In genomic region chr5:40503438-40503837, GRCh38 we compare ENCODE assay signal across 16 cellular contexts.
DNase-seq lines count a peak whose midpoint lies in the region; ATAC-seq and TF ChIP-seq lines count a peak whose summit lies in the region.
"Had no signal": no experiment of that assay in that cellular context is flagged by ENCODE, and none has a peak within 500 bp of the region (broad histone marks: within the 10 kb centered on the region; RNA-seq: fewer than 3 reads in every experiment).

No MANE protein-coding gene starts in this region.

- H3K4me3 ChIP-seq in DND-41 (ENCODE audit: low read depth in 1 of 2, low read length in 2 of 2): no peak overlapping the region
- H3K4me3 ChIP-seq: heart left ventricle had no signal

- TF ChIP-seq CTCF in DND-41 (IDR thresholded peaks at IDR 0.05; ENCODE audit: borderline replicate concordance, extremely low read depth, low read length, poor library complexity, severe bottlenecking) (no peak), HFFc6 (IDR thresholded peaks at IDR 0.05) (no peak)

- no peaks in the 10 kb centered on the region for H3K79me2 ChIP-seq in DND-41 (ENCODE audit: insufficient read depth, low read length)

- H3K27me3 ChIP-seq in DND-41 (ENCODE audit: insufficient read depth, low read length, poor library complexity): no peaks in the 10 kb centered on the region
- H3K27me3 ChIP-seq: heart left ventricle had no signal

- H3K27ac ChIP-seq in DND-41 (ENCODE audit: low read length): peak overlapping the region; percentile 20

- no peaks in the 10 kb centered on the region for H3K36me3 Mint-ChIP-seq in HFFc6 (ENCODE audit: low read depth)
- H3K36me3 Mint-ChIP-seq in activated T-helper 1 cell treated with anti-CD3 and anti-CD28 coated beads, Interleukin-12 subunit alpha, Interleukin-12 subunit beta, Interleukin-2, Interleukin-4 antibody, amounts not matched to agents 30 ng/mL and 10 ng/mL and 1 ng/mL, durations not matched to agents 14 hours and 24 hours and 36 hours (ENCODE audit: low read depth): no peaks in the 10 kb centered on the region
- H3K36me3 Mint-ChIP-seq: naive thymus-derived CD4-positive, alpha-beta T cell had no signal

- no peak overlapping the region for H3K4me3 Mint-ChIP-seq in HFFc6
- H3K4me3 Mint-ChIP-seq in activated T-helper 1 cell treated with anti-CD3 and anti-CD28 coated beads, Interleukin-12 subunit alpha, Interleukin-12 subunit beta, Interleukin-2, Interleukin-4 antibody, amounts not matched to agents 30 ng/mL and 10 ng/mL and 1 ng/mL, durations not matched to agents 14 hours and 24 hours and 36 hours: no peak overlapping the region
- H3K4me3 Mint-ChIP-seq: naive thymus-derived CD4-positive, alpha-beta T cell had no signal

- H3K27me3 Mint-ChIP-seq in HFFc6 (ENCODE audit: insufficient read depth): no peaks in the 10 kb centered on the region; the same call in 1 of the 2 replicates
- H3K27me3 Mint-ChIP-seq in activated T-helper 1 cell treated with anti-CD3 and anti-CD28 coated beads, Interleukin-12 subunit alpha, Interleukin-12 subunit beta, Interleukin-2, Interleukin-4 antibody, amounts not matched to agents 30 ng/mL and 10 ng/mL and 1 ng/mL, durations not matched to agents 14 hours and 24 hours and 36 hours (ENCODE audit: insufficient read depth): no peaks in the 10 kb centered on the region
- H3K27me3 Mint-ChIP-seq: naive thymus-derived CD4-positive, alpha-beta T cell had no signal

- no peaks in the 10 kb centered on the region for H3K9me3 Mint-ChIP-seq in HFFc6
- no peaks in the 10 kb centered on the region for H3K9me3 Mint-ChIP-seq in activated T-helper 1 cell treated with anti-CD3 and anti-CD28 coated beads, Interleukin-12 subunit alpha, Interleukin-12 subunit beta, Interleukin-2, Interleukin-4 antibody, amounts not matched to agents 30 ng/mL and 10 ng/mL and 1 ng/mL, durations not matched to agents 14 hours and 24 hours and 36 hours
- H3K9me3 Mint-ChIP-seq: naive thymus-derived CD4-positive, alpha-beta T cell had no signal

- peaks cover 54% of the 10 kb centered on the region for H3K4me1 ChIP-seq in DND-41 (ENCODE audit: insufficient read depth, low read length)

- H3K9me3 ChIP-seq in DND-41 (ENCODE audit: insufficient read depth, low read length, severe bottlenecking): no peaks in the 10 kb centered on the region
- H3K9me3 ChIP-seq: heart left ventricle had no signal

- H2AFZ ChIP-seq in DND-41 (ENCODE audit: low read depth, low read length): no peak overlapping the region

- H3K9ac ChIP-seq in DND-41 (ENCODE audit: low read depth, low read length): no peak overlapping the region

- no peak overlapping the region for H3K4me2 ChIP-seq in DND-41 (ENCODE audit: insufficient read depth, low read length)

- H3K27ac Mint-ChIP-seq in HFFc6: no peak overlapping the region
- no peak overlapping the region for H3K27ac Mint-ChIP-seq in activated T-helper 1 cell treated with anti-CD3 and anti-CD28 coated beads, Interleukin-12 subunit alpha, Interleukin-12 subunit beta, Interleukin-2, Interleukin-4 antibody, amounts not matched to agents 30 ng/mL and 10 ng/mL and 1 ng/mL, durations not matched to agents 14 hours and 24 hours and 36 hours

- no peaks in the 10 kb centered on the region for H4K20me1 ChIP-seq in DND-41 (ENCODE audit: insufficient read depth, low read length)

- no peaks in the 10 kb centered on the region for H3K36me3 ChIP-seq in DND-41 (ENCODE audit: insufficient read depth, low read length)
- H3K36me3 ChIP-seq: heart left ventricle had no signal

- intact Hi-C loops in activated T-helper 1 cell treated with anti-CD3 and anti-CD28 coated beads, Interleukin-12 subunit alpha, Interleukin-12 subunit beta, Interleukin-2, Interleukin-4 antibody, amounts not matched to agents 30 ng/mL and 10 ng/mL and 1 ng/mL, durations not matched to agents 14 hours and 24 hours and 36 hours (cut with micrococcal nuclease): no loop called here

- ATAC-seq in DND-41 (ENCODE audit: insufficient read depth, low read depth) (peak; percentile 78), GM21717 (IDR thresholded peaks at IDR 0.05; ENCODE audit: unreplicated experiment) (no peak), HG03469 (IDR thresholded peaks at IDR 0.05; ENCODE audit: unreplicated experiment) (no peak)
- ATAC-seq: heart left ventricle; HepG2; naive thymus-derived CD4-positive, alpha-beta T cell had no signal

- DNase-seq in DND-41: peak; percentile 51
- peak; percentile 34 for DNase-seq in HFFc6
- DNase-seq in activated CD4-positive, alpha-beta T cell treated with anti-CD3 and anti-CD28 coated beads for 48 hours: peak; percentile 50
- peak; percentile 49 to 74 for DNase-seq in lung microvascular endothelial cell (ENCODE audit: low read depth in 2 of 2)
- DNase-seq in activated T-helper 1 cell treated with anti-CD3 and anti-CD28 coated beads, Interleukin-12 subunit alpha, Interleukin-12 subunit beta, Interleukin-2, Interleukin-4 antibody, amounts not matched to agents 30 ng/mL and 10 ng/mL and 1 ng/mL, durations not matched to agents 14 hours and 24 hours and 36 hours (ENCODE audit: low spot score): no peak
- DNase-seq: activated gamma-delta T cell, COR-L47, heart left ventricle, left cardiac atrium, NCI-H1930, NCI-H82, Right ventricle myocardium superior had no signal

- H3K4me1 Mint-ChIP-seq in HFFc6 (ENCODE audit: low read depth): peaks cover 9% of the 10 kb centered on the region
- H3K4me1 Mint-ChIP-seq in activated T-helper 1 cell treated with anti-CD3 and anti-CD28 coated beads, Interleukin-12 subunit alpha, Interleukin-12 subunit beta, Interleukin-2, Interleukin-4 antibody, amounts not matched to agents 30 ng/mL and 10 ng/mL and 1 ng/mL, durations not matched to agents 14 hours and 24 hours and 36 hours (ENCODE audit: low read depth): peaks cover 13% of the 10 kb centered on the region
